8 cellular contexts compared by ENCODE assay signal in the genomic region with DNA sequence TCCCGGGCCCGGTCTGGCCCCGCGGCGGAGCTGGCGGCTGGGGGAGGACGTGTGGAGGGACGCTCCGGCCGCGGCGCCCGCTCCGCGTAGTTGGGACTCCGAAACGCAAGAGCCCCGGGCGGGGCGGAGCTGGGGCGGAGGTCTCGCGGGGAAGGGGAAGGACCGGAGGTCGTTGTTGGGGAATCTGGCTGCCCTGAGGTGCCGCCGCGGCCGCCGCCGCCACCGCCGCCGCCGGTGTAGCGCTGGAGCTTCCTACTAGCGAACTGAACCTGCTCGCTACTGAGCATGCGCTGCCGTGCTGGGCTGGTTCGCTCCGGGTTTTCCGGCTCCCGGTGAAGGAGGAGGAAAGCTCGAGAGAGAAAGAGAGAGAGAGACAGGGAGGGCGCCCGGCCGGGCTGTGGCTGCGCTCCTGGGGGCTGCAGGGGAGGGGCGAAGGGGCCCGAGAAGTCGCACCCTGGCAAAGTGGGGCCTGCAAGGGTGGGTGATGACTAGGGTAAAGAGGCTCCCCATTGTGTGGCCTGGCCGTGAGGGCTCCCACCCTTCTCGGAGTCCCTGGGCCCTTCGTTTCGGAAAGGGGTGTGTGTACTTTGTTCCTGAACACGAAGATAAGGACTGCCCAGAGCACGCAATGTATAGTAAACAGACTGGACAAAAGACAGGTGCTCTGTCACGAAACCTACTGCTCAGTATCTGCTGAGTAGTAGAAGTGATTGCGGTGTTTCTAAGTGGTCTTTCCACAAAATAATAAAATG. TPM values are rescaled to one million over a fixed set of nuclear protein-coding genes. Genes with fewer than 3 reads are reported as not detected.
DNase-seq lines count a peak whose midpoint lies in the region; ATAC-seq and TF ChIP-seq lines count a peak whose summit lies in the region.

A gene (minus strand): TSS at position 281 of the 752 bp plus-strand sequence. CDS start 629 bp downstream, outside the sequence.

- intact Hi-C loops in dendritic cell treated with granulocyte-macrophage colony-stimulating factor and Interleukin-4, amounts not matched to agents 40 ng/mL and 50 ng/mL, for 4 days (cut with micrococcal nuclease), result loop anchor here (1.0 kb wide), 1 partner anchor 107 kb away; no protein-coding TSS in a partner anchor
- intact Hi-C loops in left lung (cut with DNase I), result no loop called here

- peaks cover 0 to 3% of the 10 kb centered on the region in 2 donors for H3K36me3 ChIP-seq in left lung

- peak within 1 kb of the TSS; percentile 96 to 97 for H3K27ac ChIP-seq in left lung

- DNase-seq in CD1c-positive myeloid dendritic cell (ENCODE audit: extremely low spot score), result peak; percentile 96
- DNase-seq in NCI-H774 (lab: John Stamatoyannopoulos, UW), result peak; percentile 90
- DNase-seq in activated CD4-positive, alpha-beta T cell treated with anti-CD3 and anti-CD28 coated beads, Interleukin-2, amount 50 U/mL, for 4 hours, result peak; percentile 90
- DNase-seq in left lung, result peak; percentile 97 to 99
- DNase-seq in stimulated activated CD4-positive, alpha-beta T cell treated with anti-CD3 and anti-CD28 coated beads, Interleukin-2, amount 100 ng/mL, for 48 hours, result peak; percentile 90

- no peaks in the 10 kb centered on the region for H3K9me3 Mint-ChIP-seq in dendritic cell treated with granulocyte-macrophage colony-stimulating factor and Interleukin-4, amounts not matched to agents 40 ng/mL and 50 ng/mL, for 4 days

- ATAC-seq in GM19438 (IDR thresholded peaks at IDR 0.05; ENCODE audit: low read depth, unreplicated experiment) (peak; percentile 48), HG03571 (IDR thresholded peaks at IDR 0.05; ENCODE audit: unreplicated experiment) (peak; percentile 44), left lung (peak; percentile 75)

- H3K4me3 ChIP-seq in left lung, result peak within 1 kb of the TSS; percentile 81 to 89

- peaks cover 27% of the 10 kb centered on the region for H3K36me3 Mint-ChIP-seq in dendritic cell treated with granulocyte-macrophage colony-stimulating factor and Interleukin-4, amounts not matched to agents 40 ng/mL and 50 ng/mL, for 4 days (ENCODE audit: low read depth)

- H3K4me1 Mint-ChIP-seq in dendritic cell treated with granulocyte-macrophage colony-stimulating factor and Interleukin-4, amounts not matched to agents 40 ng/mL and 50 ng/mL, for 4 days (ENCODE audit: low read depth), result peaks cover 72% of the 10 kb centered on the region

- peak within 1 kb of the TSS; percentile 97 for H3K27ac Mint-ChIP-seq in dendritic cell treated with granulocyte-macrophage colony-stimulating factor and Interleukin-4, amounts not matched to agents 40 ng/mL and 50 ng/mL, for 4 days

- peak within 1 kb of the TSS; percentile 91 for H3K4me3 Mint-ChIP-seq in dendritic cell treated with granulocyte-macrophage colony-stimulating factor and Interleukin-4, amounts not matched to agents 40 ng/mL and 50 ng/mL, for 4 days

- no peaks in the 10 kb centered on the region for H3K9me3 ChIP-seq in left lung

- H3K27me3 ChIP-seq in left lung, result no peaks in the 10 kb centered on the region

- H3K4me1 ChIP-seq in left lung, result peaks cover 21 to 57% of the 10 kb centered on the region in 2 donors

- no peak for TF ChIP-seq CTCF in left lung (IDR thresholded peaks at IDR 0.05)

- H3K27me3 Mint-ChIP-seq in dendritic cell treated with granulocyte-macrophage colony-stimulating factor and Interleukin-4, amounts not matched to agents 40 ng/mL and 50 ng/mL, for 4 days, result no peaks in the 10 kb centered on the region

RNA-seq across cellular contexts. Expression of the gene that starts here (rescaled TPM):
- 10 to 100 TPM; 31.3 to 36.6 TPM for total RNA-seq in left lung

Comparison
In these comparisons a context has a peak if more than half of its experiments do, and no peak if none do; other contexts are left out.
1. Peak in every context shown above with its lines: DNase-seq, ATAC-seq, H3K4me3 ChIP-seq and H3K27ac ChIP-seq.